In the genomic region with DNA sequence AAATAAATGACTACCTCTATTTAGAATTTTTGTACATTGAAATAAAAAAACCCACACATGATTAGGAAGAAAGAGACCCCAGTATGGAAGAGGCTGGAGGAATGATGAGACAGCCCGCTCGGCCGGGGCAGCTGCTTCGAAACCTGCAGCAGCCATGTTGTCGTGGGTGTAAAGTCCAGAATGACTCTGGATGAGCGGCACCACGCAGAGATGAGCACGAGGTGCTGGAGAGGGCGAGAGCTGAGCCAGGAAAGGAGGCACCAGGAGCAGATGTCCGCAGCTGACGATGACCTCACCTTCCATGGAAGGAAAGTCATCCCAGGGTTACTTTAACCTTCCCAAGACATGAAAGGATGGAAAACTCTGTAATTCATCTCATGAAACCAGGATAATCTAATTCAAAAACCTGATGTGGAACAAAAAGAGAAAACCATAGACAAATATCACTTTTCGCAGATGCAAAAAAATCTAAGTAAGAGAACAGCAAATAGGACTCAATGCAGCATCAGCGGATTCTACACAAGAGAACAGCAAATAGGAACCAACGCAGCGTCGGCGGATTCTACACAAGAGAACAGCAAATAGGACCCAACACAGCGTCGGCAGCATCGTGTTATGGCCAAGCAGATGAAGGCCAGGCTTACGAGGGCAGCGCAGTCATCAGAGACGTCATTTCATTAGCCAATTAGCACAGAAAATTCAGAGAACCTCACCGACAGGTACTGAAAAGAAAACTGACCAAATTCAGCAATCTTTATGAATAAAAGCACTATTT, we compare ENCODE assay signal across 1 cellular context.
TF ChIP-seq lines count a peak whose summit lies in the region.

No MANE protein-coding gene starts in this region.

TF ChIP-seq in WTC11, 78 proteins besides CTCF, POLR2A, EP300 and RAD21:
- no peak for TF ChIP-seq MYBL2 (CRISPR knock-in tag; IDR thresholded peaks at IDR 0.05)
- no peak for TF ChIP-seq ETV6 (CRISPR knock-in tag; IDR thresholded peaks at IDR 0.05)
- no peak for TF ChIP-seq NFATC4 (CRISPR knock-in tag; IDR thresholded peaks at IDR 0.05)
- no peak for TF ChIP-seq TEAD4 (CRISPR knock-in tag; IDR thresholded peaks at IDR 0.05)
- TF ChIP-seq, protein P1, sequence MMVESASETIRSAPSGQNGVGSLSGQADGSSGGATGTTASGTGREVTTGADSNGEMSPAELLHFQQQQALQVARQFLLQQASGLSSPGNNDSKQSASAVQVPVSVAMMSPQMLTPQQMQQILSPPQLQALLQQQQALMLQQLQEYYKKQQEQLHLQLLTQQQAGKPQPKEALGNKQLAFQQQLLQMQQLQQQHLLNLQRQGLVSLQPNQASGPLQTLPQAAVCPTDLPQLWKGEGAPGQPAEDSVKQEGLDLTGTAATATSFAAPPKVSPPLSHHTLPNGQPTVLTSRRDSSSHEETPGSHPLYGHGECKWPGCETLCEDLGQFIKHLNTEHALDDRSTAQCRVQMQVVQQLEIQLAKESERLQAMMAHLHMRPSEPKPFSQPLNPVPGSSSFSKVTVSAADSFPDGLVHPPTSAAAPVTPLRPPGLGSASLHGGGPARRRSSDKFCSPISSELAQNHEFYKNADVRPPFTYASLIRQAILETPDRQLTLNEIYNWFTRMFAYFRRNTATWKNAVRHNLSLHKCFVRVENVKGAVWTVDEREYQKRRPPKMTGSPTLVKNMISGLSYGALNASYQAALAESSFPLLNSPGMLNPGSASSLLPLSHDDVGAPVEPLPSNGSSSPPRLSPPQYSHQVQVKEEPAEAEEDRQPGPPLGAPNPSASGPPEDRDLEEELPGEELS (CRISPR knock-in tag; IDR thresholded peaks at IDR 0.05) = no peak
- TF ChIP-seq, protein P2, sequence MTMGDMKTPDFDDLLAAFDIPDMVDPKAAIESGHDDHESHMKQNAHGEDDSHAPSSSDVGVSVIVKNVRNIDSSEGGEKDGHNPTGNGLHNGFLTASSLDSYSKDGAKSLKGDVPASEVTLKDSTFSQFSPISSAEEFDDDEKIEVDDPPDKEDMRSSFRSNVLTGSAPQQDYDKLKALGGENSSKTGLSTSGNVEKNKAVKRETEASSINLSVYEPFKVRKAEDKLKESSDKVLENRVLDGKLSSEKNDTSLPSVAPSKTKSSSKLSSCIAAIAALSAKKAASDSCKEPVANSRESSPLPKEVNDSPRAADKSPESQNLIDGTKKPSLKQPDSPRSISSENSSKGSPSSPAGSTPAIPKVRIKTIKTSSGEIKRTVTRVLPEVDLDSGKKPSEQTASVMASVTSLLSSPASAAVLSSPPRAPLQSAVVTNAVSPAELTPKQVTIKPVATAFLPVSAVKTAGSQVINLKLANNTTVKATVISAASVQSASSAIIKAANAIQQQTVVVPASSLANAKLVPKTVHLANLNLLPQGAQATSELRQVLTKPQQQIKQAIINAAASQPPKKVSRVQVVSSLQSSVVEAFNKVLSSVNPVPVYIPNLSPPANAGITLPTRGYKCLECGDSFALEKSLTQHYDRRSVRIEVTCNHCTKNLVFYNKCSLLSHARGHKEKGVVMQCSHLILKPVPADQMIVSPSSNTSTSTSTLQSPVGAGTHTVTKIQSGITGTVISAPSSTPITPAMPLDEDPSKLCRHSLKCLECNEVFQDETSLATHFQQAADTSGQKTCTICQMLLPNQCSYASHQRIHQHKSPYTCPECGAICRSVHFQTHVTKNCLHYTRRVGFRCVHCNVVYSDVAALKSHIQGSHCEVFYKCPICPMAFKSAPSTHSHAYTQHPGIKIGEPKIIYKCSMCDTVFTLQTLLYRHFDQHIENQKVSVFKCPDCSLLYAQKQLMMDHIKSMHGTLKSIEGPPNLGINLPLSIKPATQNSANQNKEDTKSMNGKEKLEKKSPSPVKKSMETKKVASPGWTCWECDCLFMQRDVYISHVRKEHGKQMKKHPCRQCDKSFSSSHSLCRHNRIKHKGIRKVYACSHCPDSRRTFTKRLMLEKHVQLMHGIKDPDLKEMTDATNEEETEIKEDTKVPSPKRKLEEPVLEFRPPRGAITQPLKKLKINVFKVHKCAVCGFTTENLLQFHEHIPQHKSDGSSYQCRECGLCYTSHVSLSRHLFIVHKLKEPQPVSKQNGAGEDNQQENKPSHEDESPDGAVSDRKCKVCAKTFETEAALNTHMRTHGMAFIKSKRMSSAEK (CRISPR knock-in tag; IDR thresholded peaks at IDR 0.05; ENCODE audit: borderline replicate concordance) = no peak
- no peak for TF ChIP-seq GRHL2 (CRISPR knock-in tag; IDR thresholded peaks at IDR 0.05; ENCODE audit: insufficient replicate concordance, severe bottlenecking)
- TF ChIP-seq, protein P3, sequence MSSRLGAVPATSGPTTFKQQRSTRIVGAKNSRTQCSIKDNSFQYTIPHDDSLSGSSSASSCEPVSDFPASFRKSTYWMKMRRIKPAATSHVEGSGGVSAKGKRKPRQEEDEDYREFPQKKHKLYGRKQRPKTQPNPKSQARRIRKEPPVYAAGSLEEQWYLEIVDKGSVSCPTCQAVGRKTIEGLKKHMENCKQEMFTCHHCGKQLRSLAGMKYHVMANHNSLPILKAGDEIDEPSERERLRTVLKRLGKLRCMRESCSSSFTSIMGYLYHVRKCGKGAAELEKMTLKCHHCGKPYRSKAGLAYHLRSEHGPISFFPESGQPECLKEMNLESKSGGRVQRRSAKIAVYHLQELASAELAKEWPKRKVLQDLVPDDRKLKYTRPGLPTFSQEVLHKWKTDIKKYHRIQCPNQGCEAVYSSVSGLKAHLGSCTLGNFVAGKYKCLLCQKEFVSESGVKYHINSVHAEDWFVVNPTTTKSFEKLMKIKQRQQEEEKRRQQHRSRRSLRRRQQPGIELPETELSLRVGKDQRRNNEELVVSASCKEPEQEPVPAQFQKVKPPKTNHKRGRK (CRISPR knock-in tag; IDR thresholded peaks at IDR 0.05; ENCODE audit: borderline replicate concordance) = no peak
